In the genomic region with DNA sequence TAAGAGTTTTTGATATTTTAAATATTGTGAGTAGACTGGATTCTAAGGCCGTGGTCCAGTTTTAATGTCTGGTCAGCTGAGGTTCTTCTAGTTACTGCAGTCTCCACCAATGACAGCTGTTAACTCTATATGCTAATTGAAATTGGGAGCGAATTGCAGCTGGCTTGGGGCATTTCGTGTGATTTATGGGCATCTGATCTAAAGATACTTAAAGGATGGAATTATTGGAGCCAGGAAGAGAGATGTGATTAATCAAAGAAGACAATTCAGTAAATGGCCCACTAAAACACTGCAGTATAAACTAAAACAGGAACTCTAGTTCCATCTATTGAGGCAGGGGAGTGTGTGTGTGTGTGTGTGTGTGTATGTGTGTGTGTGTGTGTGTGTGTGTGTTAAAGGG, we compare ENCODE assay signal across 23 cellular contexts.
"Had no signal": no experiment of that assay in that cellular context is flagged by ENCODE, and none has a peak within 500 bp of the region (broad histone marks: within the 10 kb centered on the region; RNA-seq: fewer than 3 reads in every experiment).

No MANE protein-coding gene starts in this region.

- H3K4me1 ChIP-seq: adrenal gland, body of pancreas had no signal

- H3K9me3 ChIP-seq: adrenal gland, body of pancreas had no signal

- H3K27me3 ChIP-seq: adrenal gland, body of pancreas had no signal

- H3K27ac ChIP-seq: adrenal gland, body of pancreas had no signal

- DNase-seq: activated CD4-positive, alpha-beta memory T cell treated with anti-CD3 and anti-CD28 coated beads, Interleukin-2, amount 10 ng/mL, durations not matched to agents 7 days and 5 days; activated CD4-positive, alpha-beta T cell treated with anti-CD3 and anti-CD28 coated beads for 1 hour; activated CD4-positive, alpha-beta T cell treated with anti-CD3 and anti-CD28 coated beads for 4 hours; activated CD4-positive, alpha-beta T cell treated with anti-CD3 and anti-CD28 coated beads, Interleukin-2, amount 10 ng/mL, durations not matched to agents 7 days and 5 days; activated CD4-positive, alpha-beta T cell treated with anti-CD3 and anti-CD28 coated beads, Interleukin-2, amount 50 U/mL, for 4 hours; activated effector memory CD4-positive, alpha-beta T cell treated with anti-CD3 and anti-CD28 coated beads, Interleukin-2, amount 50 U/mL, for 16 hours; activated naive CD4-positive, alpha-beta T cell treated with anti-CD3 and anti-CD28 coated beads for 36 hours; activated naive CD8-positive, alpha-beta T cell treated with anti-CD3 and anti-CD28 coated beads for 36 hours; activated naive CD8-positive, alpha-beta T cell treated with anti-CD3 and anti-CD28 coated beads, Interleukin-2, amount 50 U/mL, for 24 hours; activated T-cell treated with anti-CD3 and anti-CD28 coated beads, Interleukin-2, amount 50 U/mL, for 1 hour; activated T-cell treated with anti-CD3 and anti-CD28 coated beads, Interleukin-2, amount 50 U/mL, for 48 hours; adrenal gland; amygdala; aorta; body of pancreas; caudate nucleus; effector memory CD4-positive, alpha-beta T cell; endodermal cell; foreskin fibroblast; head of caudate nucleus; T-helper 2 cell had no signal

- H3K36me3 ChIP-seq: adrenal gland had no signal

- ATAC-seq: activated naive CD8-positive, alpha-beta T cell treated with anti-CD3 and anti-CD28 coated beads, Interleukin-2, amount 50 U/mL, for 24 hours; body of pancreas; esophagus mucosa; WTC11 had no signal

- H3K4me3 ChIP-seq: adrenal gland, body of pancreas had no signal
